8 cellular contexts compared by ENCODE assay signal in the genomic region with DNA sequence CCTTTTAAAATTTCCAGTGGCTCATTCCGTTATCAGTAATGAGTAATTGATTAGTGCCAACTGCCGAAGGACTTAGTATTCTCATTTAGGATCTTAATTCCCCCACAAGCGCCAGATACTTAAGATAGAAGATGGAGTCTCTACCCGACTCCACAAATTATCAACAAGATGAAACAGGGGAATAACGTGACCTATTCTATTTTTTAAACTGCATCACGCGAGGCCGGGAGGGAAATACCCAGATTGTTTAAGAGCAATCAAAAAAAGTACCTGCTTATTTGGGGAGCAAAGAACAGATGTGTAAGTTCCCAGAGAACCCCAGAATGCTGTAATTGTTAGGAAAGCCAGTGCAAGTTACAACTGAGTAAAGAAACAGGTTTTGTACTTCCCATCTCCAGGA. TPM values are rescaled to one million over a fixed set of nuclear protein-coding genes. Genes with fewer than 3 reads are reported as not detected.
DNase-seq lines count a peak whose midpoint lies in the region; ATAC-seq, FAIRE-seq and TF ChIP-seq lines count a peak whose summit lies in the region.

No MANE protein-coding gene starts in this region.

- FAIRE-seq in urothelium cell line (lab: Jason Lieb, UNC), result no peak

- no peaks in the 10 kb centered on the region for H3K9me3 ChIP-seq in BE2C

- peak overlapping the region in 1 of 5 experiments; percentile 27 for H3K27ac Mint-ChIP-seq in brain
- H3K27ac Mint-ChIP-seq in naive thymus-derived CD8-positive, alpha-beta T cell, result peak overlapping the region; percentile 83 to 98 (median 96)

- POLR2A ChIA-PET in naive thymus-derived CD8-positive, alpha-beta T cell (lab: Charles Lee), result interaction anchor here (1.0 to 3.7 kb wide), 9 partner anchors 10 to 503 kb away, joined by 4 to 49 read pairs (median 21); a partner anchor contains a TSS

- DNase-seq in BE2C (no peak), putamen (ENCODE audit: low spot score) (no peak), urothelium cell line (ENCODE audit: low spot score) (no peak)
- peak in 1 of 10 donors; percentile 4 for DNase-seq in naive thymus-derived CD8-positive, alpha-beta T cell

- H3K36me3 Mint-ChIP-seq in brain, result no peaks in the 10 kb centered on the region
- H3K36me3 Mint-ChIP-seq in naive thymus-derived CD8-positive, alpha-beta T cell, result no peaks in the 10 kb centered on the region

- H3K4me1 Mint-ChIP-seq in brain, result peaks cover 15% of the 10 kb centered on the region
- H3K4me1 Mint-ChIP-seq in naive thymus-derived CD8-positive, alpha-beta T cell, result peaks cover 12 to 33% (median 31%) of the 10 kb centered on the region in 4 donors

- H3K36me3 ChIP-seq in BE2C, result no peaks in the 10 kb centered on the region

- peak overlapping the region; percentile 87 for H3K4me3 ChIP-seq in BE2C (ENCODE audit: low read depth, low read length)

- peak overlapping the region; percentile 92 to 96 (median 94) for H3K4me3 Mint-ChIP-seq in brain
- peak overlapping the region; percentile 87 to 99 (median 92) for H3K4me3 Mint-ChIP-seq in naive thymus-derived CD8-positive, alpha-beta T cell

- peaks cover 3 to 11% (median 5%) of the 10 kb centered on the region in 5 experiments for H3K9me3 Mint-ChIP-seq in brain
- H3K9me3 Mint-ChIP-seq in naive thymus-derived CD8-positive, alpha-beta T cell, result no peaks in the 10 kb centered on the region

- H3K27me3 ChIP-seq in BE2C, result no peaks in the 10 kb centered on the region

- peaks cover 59% of the 10 kb centered on the region for H3K27me3 Mint-ChIP-seq in brain
- H3K27me3 Mint-ChIP-seq in naive thymus-derived CD8-positive, alpha-beta T cell, result peaks cover 0 to 2% (median 0%) of the 10 kb centered on the region in 5 donors

- ATAC-seq in HG02610 (IDR thresholded peaks at IDR 0.05; ENCODE audit: unreplicated experiment) (peak; percentile 14), GM21723 (IDR thresholded peaks at IDR 0.05; ENCODE audit: unreplicated experiment) (no peak), GM19351 (IDR thresholded peaks at IDR 0.05; ENCODE audit: unreplicated experiment) (no peak)
- no peak for ATAC-seq in naive thymus-derived CD8-positive, alpha-beta T cell

- H3K4me1 ChIP-seq in BE2C, result no peaks in the 10 kb centered on the region

- TF ChIP-seq CTCF in BE2C (IDR thresholded peaks at IDR 0.05; ENCODE audit: low read depth, low read length) (no peak), brain (conservative IDR thresholded peaks at IDR 0.05) (no peak)

RNA-seq across cellular contexts. Expression of a gene that starts 1.1 kb away (rescaled TPM):
- 2.3 TPM for polyA plus RNA-seq in BE2C (2012; ENCODE audit: insufficient read depth, insufficient read length, low read depth)
- polyA plus RNA-seq in brain (ENCODE audit: insufficient read depth, low read depth, low replicate concordance), result 8.4 TPM
- total RNA-seq in naive thymus-derived CD8-positive, alpha-beta T cell, result 1 to 10 TPM; 7.7 to 8.7 TPM
- polyA plus RNA-seq in naive thymus-derived CD8-positive, alpha-beta T cell, result 1 to 10 TPM; 3.0 to 4.5 (median 3.1) TPM

RNA-seq across cellular contexts. Expression of a gene that starts 29.0 kb away (rescaled TPM):
- polyA plus RNA-seq in BE2C (2012; ENCODE audit: insufficient read depth, insufficient read length, low read depth), result 16.8 TPM
- polyA plus RNA-seq in brain (ENCODE audit: insufficient read depth, low read depth, low replicate concordance), result 8.0 TPM
- 1 to 10 TPM; 5.8 to 6.9 TPM for total RNA-seq in naive thymus-derived CD8-positive, alpha-beta T cell
- 1 to 10 TPM; 3.0 to 4.6 (median 4.2) TPM for polyA plus RNA-seq in naive thymus-derived CD8-positive, alpha-beta T cell
